Comparison of ENCODE assay signal across 8 cellular contexts in genomic region chr18:22168360-22168921, GRCh38. TPM values are rescaled to one million over a fixed set of nuclear protein-coding genes. Genes with fewer than 3 reads are reported as not detected.
DNase-seq lines count a peak whose midpoint lies in the region; ATAC-seq and TF ChIP-seq lines count a peak whose summit lies in the region.

No MANE protein-coding gene starts in this region.

- H3K4me3 Mint-ChIP-seq in endodermal cell (peak overlapping the region; percentile 98), osteocyte (ENCODE audit: unreplicated experiment) (peak overlapping the region; percentile 68)

- H3K27me3 ChIP-seq in endodermal cell (ENCODE audit: control insufficient read depth, insufficient read depth, low read length, poor library complexity, severe bottlenecking), result peaks cover 42% of the 10 kb centered on the region

- 0 to 1% methylated on average over 13 to 36 of the region's 36 CpGs for WGBS in endodermal cell (ENCODE audit: insufficient coverage in 1 of 2, insufficient read length in 1 of 2), 2 experiments

- DNase-seq in GM20000 (ENCODE audit: low spot score) (peak; percentile 48), RPMI7951 (ENCODE audit: low read depth) (peak; percentile 45), endodermal cell (peak; percentile 77), osteocyte (ENCODE audit: extremely low spot score, unreplicated experiment) (no peak), NCI-H446 treated with DMSO at 0.1 percent for 48 hours (lab: John Stamatoyannopoulos, UW) (no peak), NCI-H2029 (lab: John Stamatoyannopoulos, UW) (no peak)
- no peak for DNase-seq in effector CD8-positive, alpha-beta T cell (lab: John Stamatoyannopoulos, UW)

- H3K36me3 Mint-ChIP-seq in endodermal cell (ENCODE audit: low read depth), result peaks cover 46% of the 10 kb centered on the region
- no peaks in the 10 kb centered on the region for H3K36me3 Mint-ChIP-seq in osteocyte (ENCODE audit: unreplicated experiment)

- no peak for ATAC-seq in GM21447 (IDR thresholded peaks at IDR 0.05; ENCODE audit: unreplicated experiment)

- H3K27ac ChIP-seq in endodermal cell (ENCODE audit: low read depth, low read length), result no peak overlapping the region

- peaks cover 6% of the 10 kb centered on the region for H3K9me3 ChIP-seq in endodermal cell (ENCODE audit: control insufficient read depth, low read length)

- H3K4me3 ChIP-seq in endodermal cell (ENCODE audit: low read length), result peak overlapping the region; percentile 100

- H3K4me1 ChIP-seq in endodermal cell (ENCODE audit: control insufficient read depth, insufficient read depth, low read length), result peaks cover 5% of the 10 kb centered on the region

- TF ChIP-seq CTCF in GM20000 (IDR thresholded peaks at IDR 0.05; ENCODE audit: extremely low read depth, missing control alignments) (no peak), endodermal cell (conservative IDR thresholded peaks at IDR 0.05) (peak; percentile 50), osteocyte (IDR thresholded peaks at IDR 0.05) (peak; percentile 9)

- H3K9me3 Mint-ChIP-seq in endodermal cell, result no peaks in the 10 kb centered on the region
- H3K9me3 Mint-ChIP-seq in osteocyte (ENCODE audit: unreplicated experiment), result no peaks in the 10 kb centered on the region

- H3K27ac Mint-ChIP-seq in endodermal cell (peak overlapping the region; percentile 97), osteocyte (ENCODE audit: unreplicated experiment) (no peak overlapping the region)

- H3K27me3 Mint-ChIP-seq in endodermal cell (ENCODE audit: insufficient read depth) (peaks cover 73% of the 10 kb centered on the region), osteocyte (ENCODE audit: unreplicated experiment) (peaks cover 65% of the 10 kb centered on the region)

- H3K36me3 ChIP-seq in endodermal cell (ENCODE audit: control insufficient read depth, insufficient read depth, low read length), result peaks cover 56% of the 10 kb centered on the region

- peak overlapping the region; percentile 99 for H3K9ac ChIP-seq in endodermal cell (ENCODE audit: extremely low read depth, low read length, poor library complexity, severe bottlenecking)

- peaks cover 23% of the 10 kb centered on the region for H3K4me1 Mint-ChIP-seq in endodermal cell
- peaks cover 39% of the 10 kb centered on the region for H3K4me1 Mint-ChIP-seq in osteocyte (ENCODE audit: unreplicated experiment)

RNA-seq across cellular contexts. Expression of gene GATA6, which starts 0.9 kb away (rescaled TPM):
- 2.9 and 3.3 TPM in 2 replicates for total RNA-seq in RPMI7951 (2014; rRNA removed; shearing (Covaris generic))
- total RNA-seq in endodermal cell (100 to 1,000 TPM; 106 to 158 TPM), osteocyte (1.9 and 2.4 TPM in 2 replicates)
- polyA plus RNA-seq in endodermal cell (2013, experiment 1 of 2), result 30.0 TPM
- polyA plus RNA-seq in endodermal cell (2013, experiment 2 of 2), result 39.3 TPM

Comparison
In these comparisons a context has a peak if more than half of its experiments do, and no peak if none do; other contexts are left out.
1. DNase-seq: peak in GM20000 (single experiment), RPMI7951 (single experiment) and endodermal cell (single experiment); none in osteocyte (single experiment), effector CD8-positive, alpha-beta T cell (single experiment), NCI-H446 treated with DMSO at 0.1 percent for 48 hours (single experiment) and NCI-H2029 (single experiment).
2. RNA of gene GATA6, which starts 0.9 kb away (total RNA-seq): 106 to 158 TPM in endodermal cell; 2.9 to 3.3 TPM in RPMI7951 and 1.9 to 2.4 TPM in osteocyte; every median in the first group is over 10 times any median in the second.